Comparison of ENCODE assay signal across 20 cellular contexts in the genomic region with DNA sequence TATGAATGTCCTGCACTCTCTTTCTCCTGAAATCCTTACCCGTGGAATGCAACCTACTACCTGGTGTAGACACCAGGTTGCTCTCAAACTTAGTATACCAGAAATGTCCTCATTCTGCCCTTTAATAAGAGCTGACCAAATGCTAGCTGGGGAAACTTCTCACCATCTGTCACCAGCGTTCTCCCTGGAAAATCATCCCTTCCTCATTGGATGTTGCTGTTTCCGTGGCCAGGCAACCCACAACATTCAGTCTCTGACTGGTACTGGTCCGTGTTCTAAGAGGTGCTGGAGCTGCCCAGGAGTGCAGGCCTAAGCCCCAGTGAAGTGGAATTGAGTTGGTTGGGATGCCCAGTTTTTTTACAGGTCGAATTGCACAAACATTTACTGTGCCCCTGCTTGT. TPM values are rescaled to one million over a fixed set of nuclear protein-coding genes. Genes with fewer than 3 reads are reported as not detected.
"Had no signal": no experiment of that assay in that cellular context is flagged by ENCODE, and none has a peak within 500 bp of the region (broad histone marks: within the 10 kb centered on the region; RNA-seq: fewer than 3 reads in every experiment).

No MANE protein-coding gene starts in this region.

- H3K4me3 ChIP-seq: dorsolateral prefrontal cortex, esophagus muscularis mucosa, left lung, pancreas, psoas muscle, right atrium auricular region, tibial artery had no signal

- DNase-seq: activated CD8-positive, alpha-beta memory T cell treated with anti-CD3 and anti-CD28 coated beads, Interleukin-2, amount 50 U/mL, for 48 hours; activated naive CD4-positive, alpha-beta T cell treated with anti-CD3 and anti-CD28 coated beads for 36 hours; activated naive CD8-positive, alpha-beta T cell treated with anti-CD3 and anti-CD28 coated beads, Interleukin-2, amount 10 ng/mL, durations not matched to agents 7 days and 5 days; activated T-cell treated with anti-CD3 and anti-CD28 coated beads, Interleukin-2, amount 50 U/mL, for 4 hours; amniotic stem cell; effector memory CD8-positive, alpha-beta T cell; hippocampal formation; kidney glomerular epithelial cell; left lung; psoas muscle; stimulated activated CD4-positive, alpha-beta T cell treated with anti-CD3 and anti-CD28 coated beads, Interleukin-12 subunit alpha, Interleukin-12 subunit beta, amount 100 ng/mL, for 4 hours; stimulated activated naive CD8-positive, alpha-beta T cell treated with anti-CD3 and anti-CD28 coated beads, Interleukin-15, amount 100 ng/mL, for 72 hours; T-helper 1 cell; tibial artery had no signal

- ATAC-seq: activated T-cell treated with anti-CD3 and anti-CD28 coated beads, Interleukin-2, amount 50 U/mL, for 4 hours; effector memory CD8-positive, alpha-beta T cell; natural killer cell treated with Interleukin-12 subunit alpha and Interleukin-12 subunit beta and Interleukin-15 and Interleukin-18, amount 100 ng/mL, for 72 hours; psoas muscle; stimulated activated naive CD8-positive, alpha-beta T cell treated with anti-CD3 and anti-CD28 coated beads, Interleukin-15, amount 100 ng/mL, for 72 hours had no signal

- H3K27me3 Mint-ChIP-seq: activated naive CD8-positive, alpha-beta T cell treated with anti-CD3 and anti-CD28 coated beads, Interleukin-2, amount 10 ng/mL, durations not matched to agents 7 days and 5 days; effector memory CD8-positive, alpha-beta T cell; natural killer cell treated with Interleukin-12 subunit alpha and Interleukin-12 subunit beta and Interleukin-15 and Interleukin-18, amount 100 ng/mL, for 72 hours; stimulated activated naive CD8-positive, alpha-beta T cell treated with anti-CD3 and anti-CD28 coated beads, Interleukin-15, amount 100 ng/mL, for 72 hours had no signal

- H3K4me1 ChIP-seq: pancreas, psoas muscle, right atrium auricular region had no signal

- H3K27ac ChIP-seq: esophagus muscularis mucosa, psoas muscle, right atrium auricular region, tibial artery had no signal

- H3K27me3 ChIP-seq: dorsolateral prefrontal cortex, esophagus muscularis mucosa, left lung, pancreas, right atrium auricular region, tibial artery had no signal

- H3K9me3 ChIP-seq: esophagus muscularis mucosa, left lung, pancreas, psoas muscle, right atrium auricular region, tibial artery had no signal

- H3K9me3 Mint-ChIP-seq: activated naive CD4-positive, alpha-beta T cell treated with anti-CD3 and anti-CD28 coated beads for 36 hours; activated naive CD8-positive, alpha-beta T cell treated with anti-CD3 and anti-CD28 coated beads, Interleukin-2, amount 10 ng/mL, durations not matched to agents 7 days and 5 days; activated T-cell treated with anti-CD3 and anti-CD28 coated beads, Interleukin-2, amount 50 U/mL, for 4 hours; effector memory CD8-positive, alpha-beta T cell; natural killer cell treated with Interleukin-12 subunit alpha and Interleukin-12 subunit beta and Interleukin-15 and Interleukin-18, amount 100 ng/mL, for 72 hours; stimulated activated naive CD8-positive, alpha-beta T cell treated with anti-CD3 and anti-CD28 coated beads, Interleukin-15, amount 100 ng/mL, for 72 hours had no signal

- H3K4me3 Mint-ChIP-seq: activated naive CD4-positive, alpha-beta T cell treated with anti-CD3 and anti-CD28 coated beads for 36 hours; activated naive CD8-positive, alpha-beta T cell treated with anti-CD3 and anti-CD28 coated beads, Interleukin-2, amount 10 ng/mL, durations not matched to agents 7 days and 5 days; activated T-cell treated with anti-CD3 and anti-CD28 coated beads, Interleukin-2, amount 50 U/mL, for 4 hours; effector memory CD8-positive, alpha-beta T cell; natural killer cell treated with Interleukin-12 subunit alpha and Interleukin-12 subunit beta and Interleukin-15 and Interleukin-18, amount 100 ng/mL, for 72 hours; stimulated activated naive CD8-positive, alpha-beta T cell treated with anti-CD3 and anti-CD28 coated beads, Interleukin-15, amount 100 ng/mL, for 72 hours had no signal

- H3K27ac Mint-ChIP-seq: activated naive CD4-positive, alpha-beta T cell treated with anti-CD3 and anti-CD28 coated beads for 36 hours; activated naive CD8-positive, alpha-beta T cell treated with anti-CD3 and anti-CD28 coated beads, Interleukin-2, amount 10 ng/mL, durations not matched to agents 7 days and 5 days; natural killer cell treated with Interleukin-12 subunit alpha and Interleukin-12 subunit beta and Interleukin-15 and Interleukin-18, amount 100 ng/mL, for 72 hours had no signal

RNA-seq across cellular contexts. Expression of gene CNIH2, which starts 50.3 kb away (rescaled TPM):
- total RNA-seq: psoas muscle, right atrium auricular region, skeletal muscle tissue had no signal
